2 cellular contexts compared by ENCODE assay signal in the genomic region with DNA sequence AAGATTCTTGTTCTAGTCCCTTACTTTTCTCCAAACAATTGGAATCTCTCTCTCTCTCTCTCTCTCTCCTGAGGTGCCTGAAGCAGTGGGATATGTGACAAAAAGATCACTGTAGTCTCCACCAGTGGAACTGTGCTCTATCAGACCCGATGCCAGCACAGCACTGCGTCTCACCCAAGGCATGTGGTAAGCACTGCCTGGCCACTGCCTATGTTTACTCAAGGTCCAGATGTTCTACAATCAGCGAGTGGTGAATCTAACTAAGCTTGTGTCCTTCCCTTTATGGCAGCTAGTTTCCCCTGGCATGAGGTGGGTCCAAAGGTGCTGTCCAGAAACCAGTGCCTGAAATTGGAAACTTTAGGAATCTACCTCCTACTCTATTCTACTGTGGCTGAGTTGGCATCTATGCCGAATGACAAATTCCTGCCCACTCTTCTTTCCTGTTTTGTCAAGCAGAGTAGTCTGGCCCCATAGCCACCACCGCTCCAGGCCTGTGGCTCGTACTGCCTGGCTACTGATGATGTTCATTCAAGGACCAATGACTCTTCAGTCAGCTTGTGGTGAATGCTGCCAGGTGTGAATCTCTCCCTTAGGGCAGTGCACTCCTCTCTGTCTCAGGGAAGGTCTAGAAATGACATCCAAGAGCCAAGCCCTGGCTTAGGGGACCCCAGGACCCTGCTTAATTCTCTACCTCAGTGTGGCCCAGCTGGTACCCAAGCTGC.
TF ChIP-seq lines count a peak whose summit lies in the region.

No MANE protein-coding gene starts in this region.

TF ChIP-seq in HepG2, 621 proteins besides CTCF, POLR2A, EP300 and RAD21:
- TF ChIP-seq ZBTB7B (CRISPR knock-in tag; IDR thresholded peaks at IDR 0.05) (no peak), PHF8 (CRISPR knock-in tag; IDR thresholded peaks at IDR 0.05) (no peak), ZFYVE20 (CRISPR knock-in tag; IDR thresholded peaks at IDR 0.05; ENCODE audit: borderline replicate concordance, low read depth) (no peak), THAP11 (CRISPR knock-in tag; IDR thresholded peaks at IDR 0.05) (no peak), NKX3-1 (CRISPR knock-in tag; IDR thresholded peaks at IDR 0.05) (no peak), SETDB1 (CRISPR knock-in tag; IDR thresholded peaks at IDR 0.05; ENCODE audit: borderline replicate concordance) (no peak), ZNF274 (CRISPR knock-in tag; IDR thresholded peaks at IDR 0.05) (no peak), ZNF773 (CRISPR knock-in tag; IDR thresholded peaks at IDR 0.05; ENCODE audit: borderline replicate concordance) (no peak), ZNF335 (CRISPR knock-in tag; IDR thresholded peaks at IDR 0.05) (no peak)
- TF ChIP-seq, protein P1, sequence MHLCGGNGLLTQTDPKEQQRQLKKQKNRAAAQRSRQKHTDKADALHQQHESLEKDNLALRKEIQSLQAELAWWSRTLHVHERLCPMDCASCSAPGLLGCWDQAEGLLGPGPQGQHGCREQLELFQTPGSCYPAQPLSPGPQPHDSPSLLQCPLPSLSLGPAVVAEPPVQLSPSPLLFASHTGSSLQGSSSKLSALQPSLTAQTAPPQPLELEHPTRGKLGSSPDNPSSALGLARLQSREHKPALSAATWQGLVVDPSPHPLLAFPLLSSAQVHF (CRISPR knock-in tag; IDR thresholded peaks at IDR 0.05) = no peak
- TF ChIP-seq, protein P2, sequence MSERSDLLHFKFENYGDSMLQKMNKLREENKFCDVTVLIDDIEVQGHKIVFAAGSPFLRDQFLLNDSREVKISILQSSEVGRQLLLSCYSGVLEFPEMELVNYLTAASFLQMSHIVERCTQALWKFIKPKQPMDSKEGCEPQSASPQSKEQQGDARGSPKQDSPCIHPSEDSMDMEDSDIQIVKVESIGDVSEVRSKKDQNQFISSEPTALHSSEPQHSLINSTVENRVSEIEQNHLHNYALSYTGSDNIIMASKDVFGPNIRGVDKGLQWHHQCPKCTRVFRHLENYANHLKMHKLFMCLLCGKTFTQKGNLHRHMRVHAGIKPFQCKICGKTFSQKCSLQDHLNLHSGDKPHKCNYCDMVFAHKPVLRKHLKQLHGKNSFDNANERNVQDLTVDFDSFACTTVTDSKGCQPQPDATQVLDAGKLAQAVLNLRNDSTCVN (CRISPR knock-in tag; IDR thresholded peaks at IDR 0.05; ENCODE audit: borderline replicate concordance) = no peak
- TF ChIP-seq, protein P3, sequence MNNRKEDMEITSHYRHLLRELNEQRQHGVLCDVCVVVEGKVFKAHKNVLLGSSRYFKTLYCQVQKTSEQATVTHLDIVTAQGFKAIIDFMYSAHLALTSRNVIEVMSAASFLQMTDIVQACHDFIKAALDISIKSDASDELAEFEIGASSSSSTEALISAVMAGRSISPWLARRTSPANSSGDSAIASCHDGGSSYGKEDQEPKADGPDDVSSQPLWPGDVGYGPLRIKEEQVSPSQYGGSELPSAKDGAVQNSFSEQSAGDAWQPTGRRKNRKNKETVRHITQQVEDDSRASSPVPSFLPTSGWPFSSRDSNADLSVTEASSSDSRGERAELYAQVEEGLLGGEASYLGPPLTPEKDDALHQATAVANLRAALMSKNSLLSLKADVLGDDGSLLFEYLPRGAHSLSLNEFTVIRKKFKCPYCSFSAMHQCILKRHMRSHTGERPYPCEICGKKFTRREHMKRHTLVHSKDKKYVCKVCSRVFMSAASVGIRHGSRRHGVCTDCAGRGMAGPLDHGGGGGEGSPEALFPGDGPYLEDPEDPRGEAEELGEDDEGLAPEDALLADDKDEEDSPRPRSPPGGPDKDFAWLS (CRISPR knock-in tag; IDR thresholded peaks at IDR 0.05; ENCODE audit: borderline replicate concordance) = no peak
- TF ChIP-seq, protein P4, sequence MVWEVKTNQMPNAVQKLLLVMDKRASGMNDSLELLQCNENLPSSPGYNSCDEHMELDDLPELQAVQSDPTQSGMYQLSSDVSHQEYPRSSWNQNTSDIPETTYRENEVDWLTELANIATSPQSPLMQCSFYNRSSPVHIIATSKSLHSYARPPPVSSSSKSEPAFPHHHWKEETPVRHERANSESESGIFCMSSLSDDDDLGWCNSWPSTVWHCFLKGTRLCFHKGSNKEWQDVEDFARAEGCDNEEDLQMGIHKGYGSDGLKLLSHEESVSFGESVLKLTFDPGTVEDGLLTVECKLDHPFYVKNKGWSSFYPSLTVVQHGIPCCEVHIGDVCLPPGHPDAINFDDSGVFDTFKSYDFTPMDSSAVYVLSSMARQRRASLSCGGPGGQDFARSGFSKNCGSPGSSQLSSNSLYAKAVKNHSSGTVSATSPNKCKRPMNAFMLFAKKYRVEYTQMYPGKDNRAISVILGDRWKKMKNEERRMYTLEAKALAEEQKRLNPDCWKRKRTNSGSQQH (CRISPR knock-in tag; IDR thresholded peaks at IDR 0.05; ENCODE audit: low read depth) = no peak

TF ChIP-seq in H1, 55 proteins besides CTCF, POLR2A, EP300 and RAD21:
- no peak for TF ChIP-seq KDM4A (IDR thresholded peaks at IDR 0.05; ENCODE audit: low read depth, low read length, severe bottlenecking)
- no peak for TF ChIP-seq HDAC6 (IDR thresholded peaks at IDR 0.05; ENCODE audit: low read depth, low read length)
- TF ChIP-seq MAFK (IDR thresholded peaks at IDR 0.05; ENCODE audit: low read depth, low read length) = no peak
- TF ChIP-seq SRF (IDR thresholded peaks at IDR 0.05; ENCODE audit: low read depth, low read length) = no peak
- no peak for TF ChIP-seq RXRA (IDR thresholded peaks at IDR 0.05; ENCODE audit: insufficient read depth, low read depth, low read length)
- no peak for TF ChIP-seq TEAD4 (IDR thresholded peaks at IDR 0.05; ENCODE audit: low read depth, low read length)
- TF ChIP-seq KDM1A (IDR thresholded peaks at IDR 0.05; ENCODE audit: borderline replicate concordance, low read length) = no peak
- TF ChIP-seq RFX5 (IDR thresholded peaks at IDR 0.05; ENCODE audit: borderline replicate concordance, low read depth, low read length) = 0 out of 2 replicates have a peak, but pooled peaks have one; percentile 24
